23 cellular contexts compared by ENCODE assay signal in the genomic region with DNA sequence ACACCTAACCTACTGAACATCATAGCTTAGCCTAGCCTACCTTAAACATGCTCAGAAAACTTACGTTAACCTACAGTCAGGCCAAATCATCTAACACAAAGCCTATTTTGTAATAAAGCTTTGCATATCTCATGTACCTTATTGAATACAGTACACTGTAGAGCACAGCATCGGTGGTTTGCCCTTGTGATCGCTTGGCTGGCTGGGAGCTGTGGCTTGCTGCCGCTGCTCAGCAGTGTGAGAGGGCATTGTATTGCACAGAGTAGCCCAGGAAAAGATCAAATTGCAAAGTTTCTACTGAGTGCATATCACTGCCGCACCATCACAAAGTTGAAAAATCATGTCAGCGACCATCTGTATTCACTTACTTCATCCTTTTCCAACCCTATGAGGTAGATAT.
"Had no signal": no experiment of that assay in that cellular context is flagged by ENCODE, and none has a peak within 500 bp of the region (broad histone marks: within the 10 kb centered on the region; RNA-seq: fewer than 3 reads in every experiment).

No MANE protein-coding gene starts in this region.

- H3K27ac ChIP-seq: adrenal gland, ascending aorta, brain microvascular endothelial cell, gastroesophageal sphincter, left lung, prostate gland, right atrium auricular region, upper lobe of left lung, WERI-Rb-1 had no signal

- H3K27me3 ChIP-seq: adrenal gland, ascending aorta, brain microvascular endothelial cell, left lung, right atrium auricular region, upper lobe of left lung had no signal

- DNase-seq: activated CD4-positive, CD25-positive, alpha-beta regulatory T cell treated with anti-CD3 and anti-CD28 coated beads, Interleukin-2, amount 50 U/mL, for 72 hours; activated CD8-positive, alpha-beta memory T cell treated with anti-CD3 and anti-CD28 coated beads for 24 hours; activated CD8-positive, alpha-beta memory T cell treated with anti-CD3 and anti-CD28 coated beads, Interleukin-2, amount 50 U/mL, for 4 hours; activated T-cell treated with anti-CD3 and anti-CD28 coated beads, Interleukin-2, amount 50 U/mL, for 24 hours; adrenal gland; brain microvascular endothelial cell; dermis blood vessel endothelial cell; effector CD8-positive, alpha-beta T cell; left lung; naive thymus-derived CD8-positive, alpha-beta T cell; stimulated activated CD4-positive, alpha-beta T cell treated with anti-CD3 and anti-CD28 coated beads, Interleukin-4, amount 100 ng/mL, for 24 hours; stimulated activated naive CD4-positive, alpha-beta T cell treated with Interleukin-2 at 50 U/mL for 16 hours; T-cell; upper lobe of left lung; WERI-Rb-1 had no signal

- H3K27me3 Mint-ChIP-seq: activated T-cell treated with anti-CD3 and anti-CD28 coated beads, Interleukin-2, amount 50 U/mL, for 24 hours; activated T-helper 17 cell treated with anti-CD3 and anti-CD28 coated beads, Interleukin-2, amount 50 U/mL, for 72 hours; naive thymus-derived CD8-positive, alpha-beta T cell had no signal

- ATAC-seq: activated naive CD4-positive, alpha-beta T cell treated with anti-CD3 and anti-CD28 coated beads, Interleukin-2, amount 50 U/mL, for 72 hours; activated T-helper 17 cell treated with anti-CD3 and anti-CD28 coated beads, Interleukin-2, amount 50 U/mL, for 72 hours; gastroesophageal sphincter; left lung; naive thymus-derived CD8-positive, alpha-beta T cell; T-cell had no signal

- H3K4me3 ChIP-seq: adrenal gland, ascending aorta, gastroesophageal sphincter, left lung, lung, prostate gland, right atrium auricular region, upper lobe of left lung had no signal

- H3K4me1 ChIP-seq: adrenal gland, ascending aorta, gastroesophageal sphincter, left lung, prostate gland, right atrium auricular region had no signal

- H3K9me3 ChIP-seq: adrenal gland, ascending aorta, gastroesophageal sphincter, left lung, prostate gland, right atrium auricular region, upper lobe of left lung had no signal

- H3K4me3 Mint-ChIP-seq: activated T-cell treated with anti-CD3 and anti-CD28 coated beads, Interleukin-2, amount 50 U/mL, for 24 hours; activated T-helper 17 cell treated with anti-CD3 and anti-CD28 coated beads, Interleukin-2, amount 50 U/mL, for 72 hours; naive thymus-derived CD8-positive, alpha-beta T cell; T-cell; T-helper 2 cell treated with Interferon-gamma antibody and Interleukin-4, amounts not matched to agents 5 μg/mL and 100 μg/mL, for 36 hours had no signal

- H3K9me3 Mint-ChIP-seq: activated T-cell treated with anti-CD3 and anti-CD28 coated beads, Interleukin-2, amount 50 U/mL, for 24 hours; activated T-helper 17 cell treated with anti-CD3 and anti-CD28 coated beads, Interleukin-2, amount 50 U/mL, for 72 hours; naive thymus-derived CD8-positive, alpha-beta T cell; T-cell; T-helper 2 cell treated with Interferon-gamma antibody and Interleukin-4, amounts not matched to agents 5 μg/mL and 100 μg/mL, for 36 hours had no signal

- H3K36me3 Mint-ChIP-seq: activated naive CD4-positive, alpha-beta T cell treated with anti-CD3 and anti-CD28 coated beads, Interleukin-2, amount 50 U/mL, for 72 hours; naive thymus-derived CD8-positive, alpha-beta T cell; T-cell had no signal

- H3K36me3 ChIP-seq: adrenal gland, ascending aorta, brain microvascular endothelial cell, gastroesophageal sphincter, left lung, prostate gland, right atrium auricular region, upper lobe of left lung, WERI-Rb-1 had no signal

- H3K27ac Mint-ChIP-seq: activated naive CD4-positive, alpha-beta T cell treated with anti-CD3 and anti-CD28 coated beads, Interleukin-2, amount 50 U/mL, for 72 hours; activated T-cell treated with anti-CD3 and anti-CD28 coated beads, Interleukin-2, amount 50 U/mL, for 24 hours; activated T-helper 17 cell treated with anti-CD3 and anti-CD28 coated beads, Interleukin-2, amount 50 U/mL, for 72 hours; naive thymus-derived CD8-positive, alpha-beta T cell; T-cell; T-helper 2 cell treated with Interferon-gamma antibody and Interleukin-4, amounts not matched to agents 5 μg/mL and 100 μg/mL, for 36 hours had no signal
